22 cellular contexts compared by ENCODE assay signal in the genomic region with DNA sequence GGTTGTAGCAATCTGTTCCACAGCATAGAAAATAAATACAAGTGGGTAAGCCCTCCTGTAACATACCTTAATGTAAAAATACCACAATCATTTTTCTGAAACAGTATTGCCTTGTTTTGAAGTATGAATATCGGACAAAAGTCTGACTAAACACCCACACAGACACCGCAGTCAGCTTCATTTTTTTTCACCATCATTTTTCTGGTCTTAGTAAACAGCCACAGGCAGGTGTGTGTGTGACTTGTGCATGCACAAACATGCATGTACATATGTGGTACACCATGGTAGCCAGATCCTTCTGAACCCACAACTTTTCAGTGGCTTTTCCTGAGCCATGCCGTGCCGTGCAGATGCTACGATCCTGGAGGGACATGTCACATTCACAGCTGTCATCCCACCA.
DNase-seq lines count a peak whose midpoint lies in the region; ATAC-seq, FAIRE-seq and TF ChIP-seq lines count a peak whose summit lies in the region.
"Had no signal": no experiment of that assay in that cellular context is flagged by ENCODE, and none has a peak within 500 bp of the region (broad histone marks: within the 10 kb centered on the region; RNA-seq: fewer than 3 reads in every experiment).

No MANE protein-coding gene starts in this region.

- no peak for TF ChIP-seq CTCF in epithelial cell of esophagus (IDR thresholded peaks at IDR 0.05; ENCODE audit: insufficient read depth, low read depth, low read length, missing control alignments)
- TF ChIP-seq CTCF in keratinocyte (optimal IDR thresholded peaks at IDR 0.05 in 1 of 3, IDR thresholded peaks at IDR 0.05 in 1 of 3, conservative IDR thresholded peaks at IDR 0.05 in 1 of 3; ENCODE audit: extremely low read depth in 1 of 3, insufficient read depth in 2 of 3, low read length in 3 of 3): no peak

- DNase-seq in DMS53 (lab: John Stamatoyannopoulos, UW) (peak; percentile 39), DMS53 treated with DMSO at 0.1 percent for 48 hours (lab: John Stamatoyannopoulos, UW; ENCODE audit: unreplicated experiment) (no peak), epithelial cell of esophagus (ENCODE audit: low read depth) (peak; percentile 70), keratinocyte (ENCODE audit: low read depth, low spot score) (peak; percentile 36), occipital lobe (lab: John Stamatoyannopoulos, UW) (no peak), SIG-M5 (lab: John Stamatoyannopoulos, UW) (no peak)
- DNase-seq: Caco-2; CD4-positive, CD25-positive, alpha-beta regulatory T cell; CD8-positive, alpha-beta T cell; DMS153; DMS79 treated with DMSO at 0.1 percent for 48 hours; GF-D8; H9 had no signal

- H3K9me3 ChIP-seq in keratinocyte (ENCODE audit: control insufficient read depth, low read depth, low read length): no peaks in the 10 kb centered on the region
- H3K9me3 ChIP-seq: BLaER1, Caco-2 had no signal

- no peak for ATAC-seq in esophagus mucosa
- ATAC-seq: CD8-positive, alpha-beta T cell; GM23338; HCT116 had no signal

- no peak overlapping the region for H3K4me2 ChIP-seq in keratinocyte (ENCODE audit: control insufficient read depth, extremely low read depth, insufficient read depth, low read depth, low read length)
- H3K4me2 ChIP-seq: BLaER1, GM23338 had no signal

- H3K27ac ChIP-seq in keratinocyte (ENCODE audit: control insufficient read depth, insufficient read depth, low read length): peak overlapping the region; percentile 36
- H3K27ac ChIP-seq: 22Rv1, BLaER1, C4-2B had no signal

- no peaks in the 10 kb centered on the region for H3K27me3 ChIP-seq in keratinocyte (ENCODE audit: control insufficient read depth, extremely low read depth, insufficient read depth, low read length)
- H3K27me3 ChIP-seq: BLaER1 had no signal

- no peaks in the 10 kb centered on the region for H3K4me1 ChIP-seq in keratinocyte (ENCODE audit: control insufficient read depth, extremely low read depth, insufficient read depth, low read length)
- H3K4me1 ChIP-seq: BLaER1, Caco-2 had no signal

- no peak overlapping the region for H3K4me3 ChIP-seq in epithelial cell of esophagus (ENCODE audit: low read length)
- H3K4me3 ChIP-seq in keratinocyte (ENCODE audit: control insufficient read depth in 2 of 3, extremely low read depth in 1 of 3, insufficient read depth in 2 of 3, low read depth in 1 of 3, low read length in 3 of 3): no peak overlapping the region
- H3K4me3 ChIP-seq: BLaER1, GM23338 had no signal

- H4K20me1 ChIP-seq in keratinocyte (ENCODE audit: control insufficient read depth, extremely low read depth, insufficient read depth, low read length): no peaks in the 10 kb centered on the region
- H4K20me1 ChIP-seq: BLaER1 had no signal

- H3K9ac ChIP-seq in keratinocyte (ENCODE audit: control insufficient read depth, extremely low read depth, insufficient read depth, low read length): no peak overlapping the region
- H3K9ac ChIP-seq: BLaER1 had no signal

- no peak overlapping the region for H2AFZ ChIP-seq in keratinocyte (ENCODE audit: control insufficient read depth, low read length)
- H2AFZ ChIP-seq: GM23338 had no signal

- H3K36me3 ChIP-seq in keratinocyte (ENCODE audit: control insufficient read depth in 2 of 2, extremely low read depth in 1 of 2, insufficient read depth in 2 of 2, low read length in 2 of 2): no peaks in the 10 kb centered on the region
- H3K36me3 ChIP-seq: BLaER1 had no signal

- H3K79me2 ChIP-seq in keratinocyte (ENCODE audit: control insufficient read depth, insufficient read depth, low read length): no peaks in the 10 kb centered on the region

- H3K9me1 ChIP-seq in keratinocyte (ENCODE audit: control insufficient read depth, extremely low read depth, insufficient read depth, low read length): no peaks in the 10 kb centered on the region

- dilution Hi-C loops in keratinocyte (cut with MboI; ENCODE audit: extremely low pct_ligation_motif_present, low sequenced_read_pairs): no loop called here

- FAIRE-seq in keratinocyte (lab: Jason Lieb, UNC): no peak
- FAIRE-seq: A204.1, GM12891, GM18507 had no signal

Comparison
In these comparisons a context has a peak if more than half of its experiments do, and no peak if none do; other contexts are left out.
1. DNase-seq: peak in DMS53 (single experiment), epithelial cell of esophagus (single experiment) and keratinocyte (single experiment); none in DMS53 treated with DMSO at 0.1 percent for 48 hours (single experiment), occipital lobe (single experiment) and SIG-M5 (single experiment).